28 cellular contexts compared by ENCODE assay signal in the genomic region with DNA sequence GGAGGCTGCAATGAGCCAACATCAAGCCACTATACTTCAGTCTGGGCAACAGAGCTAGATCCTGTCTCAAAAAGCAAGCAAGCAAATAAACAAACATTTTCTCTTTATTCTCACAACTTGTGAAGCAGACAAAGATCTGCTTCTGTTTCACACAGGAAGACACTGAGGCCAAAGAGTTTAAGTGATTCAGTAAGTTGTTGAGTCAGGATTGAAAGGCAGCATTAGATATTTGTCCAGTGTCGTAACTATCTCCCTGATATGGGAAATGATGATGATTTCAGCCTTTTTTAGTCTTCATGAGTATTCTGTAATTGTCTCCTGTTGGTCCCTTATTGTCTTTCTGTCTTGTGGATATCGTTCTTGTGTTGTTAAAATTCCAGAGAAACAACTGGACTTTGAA. TPM values are rescaled to one million over a fixed set of nuclear protein-coding genes. Genes with fewer than 3 reads are reported as not detected.
A peak's percentile ranks its signal among the peaks of the same experiment; 100 is the strongest.
DNase-seq lines count a peak whose midpoint lies in the region; ATAC-seq and TF ChIP-seq lines count a peak whose summit lies in the region.
"Had no signal": no experiment of that assay in that cellular context is flagged by ENCODE, and none has a peak within 500 bp of the region (broad histone marks: within the 10 kb centered on the region; RNA-seq: fewer than 3 reads in every experiment).

No MANE protein-coding gene starts in this region.

- no peak for TF ChIP-seq POLR2A in gastroesophageal sphincter (IDR thresholded peaks at IDR 0.05)

- no peak overlapping the region for H3K4me2 ChIP-seq in GM23248 (ENCODE audit: unreplicated experiment)

- H3K79me2 ChIP-seq in ACC112 (ENCODE audit: control insufficient read depth, insufficient read depth, low read length, unreplicated experiment): no peaks in the 10 kb centered on the region
- no peaks in the 10 kb centered on the region for H3K79me2 ChIP-seq in GM23248 (ENCODE audit: insufficient read depth)

- TF ChIP-seq EP300 in gastroesophageal sphincter (IDR thresholded peaks at IDR 0.05): no peak

- H3K9ac ChIP-seq in GM23248: no peak overlapping the region

- H3K4me1 ChIP-seq in ACC112 (ENCODE audit: control insufficient read depth, insufficient read depth, low read length, unreplicated experiment) (peaks cover 25% of the 10 kb centered on the region), GM23248 (ENCODE audit: insufficient read depth) (peaks cover 14% of the 10 kb centered on the region), RWPE2 (ENCODE audit: insufficient read depth, poor library complexity, severe bottlenecking) (peaks cover 14% of the 10 kb centered on the region), gastroesophageal sphincter (no peaks in the 10 kb centered on the region)
- H3K4me1 ChIP-seq: BE2C, right atrium auricular region, spleen had no signal

- H3K9me2 ChIP-seq in GM23248 (ENCODE audit: insufficient read depth): no peaks in the 10 kb centered on the region

- H2AFZ ChIP-seq in ACC112 (ENCODE audit: low read length, unreplicated experiment) (no peak overlapping the region), GM23248 (no peak overlapping the region)

- ATAC-seq in RWPE2 (ENCODE audit: low read depth) (peak; percentile 82), gastroesophageal sphincter (no peak), HG03025 (IDR thresholded peaks at IDR 0.05; ENCODE audit: low FRiP score, unreplicated experiment) (no peak)
- ATAC-seq: activated CD8-positive, alpha-beta memory T cell treated with anti-CD3 and anti-CD28 coated beads, Interleukin-2, amount 10 ng/mL, durations not matched to agents 7 days and 5 days; CD8-positive, alpha-beta T cell; left lobe of liver; stimulated activated naive CD8-positive, alpha-beta T cell treated with anti-CD3 and anti-CD28 coated beads, Interleukin-15, amount 100 ng/mL, for 72 hours had no signal

- peak overlapping the region; percentile 52; the same call in 1 of the 2 replicates for H3K27ac ChIP-seq in ACC112 (ENCODE audit: low read depth, low read length)
- no peak overlapping the region; the same call in 1 of the 2 replicates for H3K27ac ChIP-seq in GM23248
- H3K27ac ChIP-seq in RWPE2 (ENCODE audit: poor library complexity, severe bottlenecking): peak overlapping the region; percentile 35
- no peak overlapping the region for H3K27ac ChIP-seq in gastroesophageal sphincter
- no peak overlapping the region for H3K27ac ChIP-seq in caudate nucleus (ENCODE audit: low read depth, low read length)
- H3K27ac ChIP-seq: esophagus squamous epithelium, right atrium auricular region, SK-N-MC, spleen, thoracic aorta had no signal

- H4K20me1 ChIP-seq in GM23248 (ENCODE audit: insufficient read depth): no peaks in the 10 kb centered on the region

- in situ Hi-C loops in GM23248 (cut with MboI): loop anchor here (10.0 kb wide), 1 partner anchor 56 kb away; no protein-coding TSS in a partner anchor

- H3F3A ChIP-seq in GM23248 (ENCODE audit: insufficient read depth): 0 out of 2 replicates have a peak, but pooled peaks cover 6% of the 10 kb centered on the region

- DNase-seq in GM23248 (peak; percentile 86), RWPE2 (ENCODE audit: low spot score) (no peak), fibroblast of pulmonary artery (ENCODE audit: low read depth) (peak; percentile 50), activated T-cell treated with anti-CD3 and anti-CD28 coated beads for 4 hours (no peak), caudate nucleus (lab: John Stamatoyannopoulos, UW) (no peak)
- DNase-seq: activated CD4-positive, alpha-beta T cell treated with anti-CD3 and anti-CD28 coated beads, Interleukin-2, amount 50 U/mL, for 4 hours; activated CD8-positive, alpha-beta memory T cell treated with anti-CD3 and anti-CD28 coated beads, Interleukin-2, amount 10 ng/mL, durations not matched to agents 7 days and 5 days; activated gamma-delta T cell treated with Interleukin-2 at 50 U/mL for 16 hours; activated naive CD8-positive, alpha-beta T cell treated with anti-CD3 and anti-CD28 coated beads, Interleukin-2, amount 10 ng/mL, durations not matched to agents 7 days and 5 days; activated T-cell treated with anti-CD3 and anti-CD28 coated beads, Interleukin-2, amount 50 U/mL, for 48 hours; BE2C; CD8-positive, alpha-beta T cell; esophagus squamous epithelium; NCI-H1092 treated with DMSO at 0.1 percent for 48 hours; NCI-H187; NCI-H510A; posterior cingulate gyrus; spleen; stimulated activated CD4-positive, alpha-beta T cell treated with anti-CD3 and anti-CD28 coated beads, Interleukin-2, amount 100 ng/mL, for 24 hours; stimulated activated naive CD8-positive, alpha-beta T cell treated with anti-CD3 and anti-CD28 coated beads, Interleukin-15, amount 100 ng/mL, for 72 hours had no signal

- 24 to 26% methylated on average over 2 of the region's 2 CpGs for WGBS in GM23248 (ENCODE audit: low coverage in 1 of 2, low lambda C conversion rate in 2 of 2, missing lambda C conversion rate in 2 of 2), 2 experiments
- WGBS in gastroesophageal sphincter (ENCODE audit: low coverage in 1 of 2), 2 donors: 64 to 70% methylated on average over 2 of the region's 2 CpGs

- no peak overlapping the region for H3K4me3 ChIP-seq in ACC112 (ENCODE audit: low read depth, low read length)
- no peak overlapping the region for H3K4me3 ChIP-seq in GM23248
- no peak overlapping the region for H3K4me3 ChIP-seq in RWPE2 (ENCODE audit: severe bottlenecking)
- no peak overlapping the region for H3K4me3 ChIP-seq in fibroblast of pulmonary artery (replicated peaks; ENCODE audit: low read depth, low read length)
- H3K4me3 ChIP-seq in gastroesophageal sphincter: no peak overlapping the region
- H3K4me3 ChIP-seq: esophagus squamous epithelium, right atrium auricular region, SK-N-MC, spleen, thoracic aorta had no signal

- H3K27me3 ChIP-seq in ACC112 (ENCODE audit: insufficient read depth, low read length) (peaks cover 3% of the 10 kb centered on the region; the same call in 1 of the 2 replicates), GM23248 (replicated peaks; ENCODE audit: insufficient read depth) (no peaks in the 10 kb centered on the region; the same call in 1 of the 2 replicates), RWPE2 (ENCODE audit: insufficient read depth, poor library complexity, severe bottlenecking) (no peaks in the 10 kb centered on the region), gastroesophageal sphincter (peaks cover 7% of the 10 kb centered on the region)
- H3K27me3 ChIP-seq: BE2C, right atrium auricular region, spleen had no signal

- TF ChIP-seq CTCF in RWPE2 (IDR thresholded peaks at IDR 0.05; ENCODE audit: poor library complexity, severe bottlenecking) (no peak), fibroblast of pulmonary artery (IDR thresholded peaks at IDR 0.05; ENCODE audit: low read length, missing control alignments) (no peak), gastroesophageal sphincter (IDR thresholded peaks at IDR 0.05) (no peak)

- H3K36me3 ChIP-seq in ACC112 (ENCODE audit: insufficient read depth, low read length): no peaks in the 10 kb centered on the region
- H3K36me3 ChIP-seq in GM23248 (ENCODE audit: low read depth): no peaks in the 10 kb centered on the region
- H3K36me3 ChIP-seq in RWPE2 (ENCODE audit: low read depth): no peaks in the 10 kb centered on the region
- H3K36me3 ChIP-seq in gastroesophageal sphincter: no peaks in the 10 kb centered on the region
- H3K36me3 ChIP-seq: BE2C, esophagus squamous epithelium, right atrium auricular region, spleen, thoracic aorta had no signal

- H3K9me3 ChIP-seq in GM23248 (ENCODE audit: low read depth) (no peaks in the 10 kb centered on the region), RWPE2 (ENCODE audit: severe bottlenecking) (no peaks in the 10 kb centered on the region), gastroesophageal sphincter (no peaks in the 10 kb centered on the region)
- H3K9me3 ChIP-seq: BE2C, esophagus squamous epithelium, right atrium auricular region, spleen, thoracic aorta had no signal

RNA-seq across cellular contexts. Expression of gene GATA6, which starts 59.5 kb away (rescaled TPM):
- 17.6 and 19.0 TPM in 2 replicates for total RNA-seq in GM23248 (2014; rRNA removed; shearing (Covaris generic))
- polyA plus RNA-seq in GM23248 (2016; fragmentation: Nextera tagmentation; extraction: Ambion mirVana): 6.6 and 6.9 TPM in 2 replicates
- 10 to 100 TPM in 1 of 4 donors, 1 to 10 TPM in 3; 7.5 to 12.4 (median 9.5) TPM for total RNA-seq in gastroesophageal sphincter
- total RNA-seq: activated CD8-positive, alpha-beta memory T cell treated with anti-CD3 and anti-CD28 coated beads, Interleukin-2, amount 10 ng/mL, durations not matched to agents 7 days and 5 days; T-helper 1 cell treated with Interleukin-12 subunit alpha and Interleukin-12 subunit beta and Interleukin-4 antibody, amounts not matched to agents 30 ng/mL and 1 ng/mL, for 36 hours had no signal

Comparison
In these comparisons a context has a peak if more than half of its experiments do, and no peak if none do; other contexts are left out.
1. H3K27ac ChIP-seq: peak in ACC112 (single experiment) and RWPE2 (single experiment); none in GM23248 (single experiment), gastroesophageal sphincter (0 of 4) and caudate nucleus (single experiment).
2. DNase-seq: peak in GM23248 (single experiment) and fibroblast of pulmonary artery (single experiment); none in RWPE2 (single experiment), activated T-cell treated with anti-CD3 and anti-CD28 coated beads for 4 hours (single experiment) and caudate nucleus (0 of 61).